ENCODE assay signal across 12 cellular contexts in the genomic region with DNA sequence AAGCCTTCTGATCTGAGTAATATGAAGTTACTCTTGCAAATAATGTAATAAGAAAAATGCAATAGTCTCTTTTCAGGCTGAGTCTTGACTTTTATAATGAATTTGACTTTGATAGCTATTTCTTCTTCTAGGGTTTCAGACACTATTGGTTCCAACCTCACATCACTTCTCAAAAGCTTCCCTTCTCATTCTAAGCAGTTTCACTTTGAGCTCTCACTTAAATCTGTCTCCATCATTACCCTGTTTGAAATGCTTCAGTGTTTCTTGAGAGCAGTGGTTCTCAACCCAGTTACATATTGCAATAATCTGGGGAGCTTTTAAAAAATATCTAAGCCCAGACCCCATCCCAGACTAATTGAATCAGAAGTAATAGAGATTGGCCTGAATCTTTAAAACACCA. TPM values are rescaled to one million over a fixed set of nuclear protein-coding genes. Genes with fewer than 3 reads are reported as not detected.
A peak's percentile ranks its signal among the peaks of the same experiment; 100 is the strongest.
DNase-seq lines count a peak whose midpoint lies in the region; ATAC-seq and TF ChIP-seq lines count a peak whose summit lies in the region.
"Had no signal": no experiment of that assay in that cellular context is flagged by ENCODE, and none has a peak within 500 bp of the region (broad histone marks: within the 10 kb centered on the region; RNA-seq: fewer than 3 reads in every experiment).

No MANE protein-coding gene starts in this region.

- no peaks in the 10 kb centered on the region for H3K9me3 ChIP-seq in Loucy (ENCODE audit: insufficient read depth, low read depth, low read length)
- H3K9me3 ChIP-seq: esophagus squamous epithelium, pancreas had no signal

- BruUV-seq in MCF 10A (replicated peaks; lab: Mats Ljungman, UMichigan): no TSS peak

- peaks cover 30% of the 10 kb centered on the region for H3K4me1 ChIP-seq in Loucy (ENCODE audit: insufficient read depth, low read length, poor library complexity, severe bottlenecking)
- H3K4me1 ChIP-seq: esophagus squamous epithelium, pancreas had no signal

- no peaks in the 10 kb centered on the region for H3K27me3 Mint-ChIP-seq in MCF 10A (ENCODE audit: insufficient read depth, unreplicated experiment)
- H3K27me3 Mint-ChIP-seq: activated naive CD8-positive, alpha-beta T cell treated with anti-CD3 and anti-CD28 coated beads, Interleukin-2, amount 10 ng/mL, durations not matched to agents 7 days and 5 days had no signal

- H3K9ac ChIP-seq in Loucy (ENCODE audit: low read depth, low read length, poor library complexity, severe bottlenecking): no peak overlapping the region

- peak overlapping the region; percentile 76 for H2AFZ ChIP-seq in Loucy (ENCODE audit: low read length)

- no peaks in the 10 kb centered on the region for H3K9me3 Mint-ChIP-seq in MCF 10A (ENCODE audit: unreplicated experiment)
- H3K9me3 Mint-ChIP-seq: activated naive CD8-positive, alpha-beta T cell treated with anti-CD3 and anti-CD28 coated beads, Interleukin-2, amount 10 ng/mL, durations not matched to agents 7 days and 5 days had no signal

- H3K36me3 ChIP-seq in Loucy (ENCODE audit: insufficient read depth, low read length): no peaks in the 10 kb centered on the region
- H3K36me3 ChIP-seq: esophagus squamous epithelium, pancreas had no signal

- peak; percentile 23 for DNase-seq in GM13977 (ENCODE audit: low spot score)
- DNase-seq in retina: no peak
- DNase-seq in MCF 10A (ENCODE audit: unreplicated experiment): no peak
- DNase-seq in G401 (ENCODE audit: low spot score): no peak
- DNase-seq: activated naive CD8-positive, alpha-beta T cell treated with anti-CD3 and anti-CD28 coated beads, Interleukin-2, amount 10 ng/mL, durations not matched to agents 7 days and 5 days; esophagus squamous epithelium; mesenchymal stem cell; pancreas had no signal

- TF ChIP-seq CTCF in GM13977 (IDR thresholded peaks at IDR 0.05; ENCODE audit: extremely low read depth, insufficient read depth, missing control alignments): no peak
- TF ChIP-seq CTCF in Loucy (conservative IDR thresholded peaks at IDR 0.05; ENCODE audit: low read length): no peak
- TF ChIP-seq CTCF in MCF 10A (IDR thresholded peaks at IDR 0.05; ENCODE audit: unreplicated experiment): no peak

- in situ Hi-C loops in GM13977 (cut with MboI; ENCODE audit: low pct_unique_long_range_greater_than_20kb, low sequenced_read_pairs, unreplicated experiment): no loop called here
- in situ Hi-C loops in G401 (cut with HindIII; ENCODE audit: low sequenced_read_pairs): no loop called here

- intact Hi-C loops in MCF 10A (cut with micrococcal nuclease): no loop called here

- H3K79me2 ChIP-seq in Loucy (ENCODE audit: insufficient read depth, low read length): no peaks in the 10 kb centered on the region

- H3K4me3 Mint-ChIP-seq in MCF 10A (ENCODE audit: unreplicated experiment): no peak overlapping the region
- H3K4me3 Mint-ChIP-seq: activated naive CD8-positive, alpha-beta T cell treated with anti-CD3 and anti-CD28 coated beads, Interleukin-2, amount 10 ng/mL, durations not matched to agents 7 days and 5 days had no signal

- no peaks in the 10 kb centered on the region for H3K4me1 Mint-ChIP-seq in MCF 10A (ENCODE audit: insufficient read depth, unreplicated experiment)

- no peak overlapping the region for H3K4me3 ChIP-seq in Loucy (ENCODE audit: low read length, poor library complexity, severe bottlenecking)
- H3K4me3 ChIP-seq: esophagus squamous epithelium, pancreas had no signal

- POLR2A ChIA-PET in MCF 10A (lab: Yijun Ruan, JAX): no interaction called here

- no peaks in the 10 kb centered on the region for H3K27me3 ChIP-seq in Loucy (ENCODE audit: insufficient read depth, low read length, poor library complexity, severe bottlenecking)
- H3K27me3 ChIP-seq: esophagus squamous epithelium, pancreas had no signal

- peak overlapping the region; percentile 37 for H3K4me2 ChIP-seq in Loucy (ENCODE audit: low read depth, low read length, poor library complexity, severe bottlenecking)

- no peaks in the 10 kb centered on the region for H4K20me1 ChIP-seq in Loucy (ENCODE audit: insufficient read depth, low read length, poor library complexity, severe bottlenecking)

- ATAC-seq in GM19452 (IDR thresholded peaks at IDR 0.05; ENCODE audit: unreplicated experiment): peak; percentile 58
- ATAC-seq in HG02885 (IDR thresholded peaks at IDR 0.05; ENCODE audit: poor library complexity, unreplicated experiment): peak; percentile 71
- no peak for ATAC-seq in HG03097 (IDR thresholded peaks at IDR 0.05; ENCODE audit: low FRiP score, unreplicated experiment)
- ATAC-seq: pancreas had no signal

- no peaks in the 10 kb centered on the region for H3K36me3 Mint-ChIP-seq in MCF 10A (ENCODE audit: insufficient read depth, unreplicated experiment)
- H3K36me3 Mint-ChIP-seq: activated naive CD8-positive, alpha-beta T cell treated with anti-CD3 and anti-CD28 coated beads, Interleukin-2, amount 10 ng/mL, durations not matched to agents 7 days and 5 days had no signal

- no peaks in the 10 kb centered on the region for H3K9me2 ChIP-seq in Loucy (replicated peaks; ENCODE audit: low read depth, low read length)

- no peak overlapping the region for H3K27ac Mint-ChIP-seq in MCF 10A (ENCODE audit: low read depth, unreplicated experiment)
- H3K27ac Mint-ChIP-seq: activated naive CD8-positive, alpha-beta T cell treated with anti-CD3 and anti-CD28 coated beads, Interleukin-2, amount 10 ng/mL, durations not matched to agents 7 days and 5 days had no signal

- CTCF ChIA-PET in MCF 10A (lab: Yijun Ruan, JAX): no interaction called here

- peaks cover 3% of the 10 kb centered on the region; the same call in 1 of the 2 replicates for H3F3A ChIP-seq in Loucy (ENCODE audit: low read depth)

RNA-seq across cellular contexts. Expression of gene BMP2K, which starts 40.5 kb away (rescaled TPM):
- 47.3 and 50.4 TPM in 2 replicates for total RNA-seq in MCF 10A (2022)
- 9.4 and 10.4 TPM in 2 replicates for total RNA-seq in G401 (2014; rRNA removed; shearing (Covaris generic))
